ENCODE assay signal across 26 cellular contexts in genomic region chr3:189500798-189501495, GRCh38.
"Had no signal": no experiment of that assay in that cellular context is flagged by ENCODE, and none has a peak within 500 bp of the region (broad histone marks: within the 10 kb centered on the region; RNA-seq: fewer than 3 reads in every experiment).

No MANE protein-coding gene starts in this region.

- H3K9me3 Mint-ChIP-seq: neural crest cell had no signal

- H3K27me3 Mint-ChIP-seq: effector memory CD8-positive, alpha-beta T cell; stimulated activated naive B cell treated with anti-CD40 and anti-IgM and Interleukin-4, amounts not matched to agents 10 μg/mL and 1 μg/mL and 100 μg/mL, for 72 hours had no signal

- H3K27ac ChIP-seq: colonic mucosa, dorsolateral prefrontal cortex, testis, uterus, VCaP had no signal

- H3K27me3 ChIP-seq: colonic mucosa, testis, uterus had no signal

- H3K4me3 ChIP-seq: colonic mucosa, dorsolateral prefrontal cortex, mucosa of descending colon, smooth muscle cell, testis, uterus had no signal

- H3K4me3 Mint-ChIP-seq: effector memory CD8-positive, alpha-beta T cell; neural crest cell; stimulated activated naive B cell treated with anti-CD40 and anti-IgM and Interleukin-4, amounts not matched to agents 10 μg/mL and 1 μg/mL and 100 μg/mL, for 72 hours; T-helper 2 cell treated with Interferon-gamma antibody and Interleukin-4, amounts not matched to agents 5 μg/mL and 100 μg/mL, for 36 hours had no signal

- H3K4me1 Mint-ChIP-seq: neural crest cell had no signal

- H3K27ac Mint-ChIP-seq: stimulated activated naive B cell treated with anti-CD40 and anti-IgM and Interleukin-4, amounts not matched to agents 10 μg/mL and 1 μg/mL and 100 μg/mL, for 72 hours; T-helper 2 cell treated with Interferon-gamma antibody and Interleukin-4, amounts not matched to agents 5 μg/mL and 100 μg/mL, for 36 hours had no signal

- DNase-seq: activated CD4-positive, alpha-beta T cell treated with anti-CD3 and anti-CD28 coated beads, Interleukin-2, amount 50 U/mL, for 48 hours; activated CD4-positive, CD25-positive, alpha-beta regulatory T cell treated with anti-CD3 and anti-CD28 coated beads, Interleukin-2, amount 50 U/mL, for 72 hours; activated CD8-positive, alpha-beta memory T cell treated with anti-CD3 and anti-CD28 coated beads, Interleukin-2, amount 50 U/mL, for 48 hours; activated naive CD4-positive, alpha-beta T cell treated with Interleukin-2 at 50 U/mL for 16 hours; activated T-cell treated with anti-CD3 and anti-CD28 coated beads, Interleukin-2, amount 50 U/mL, for 48 hours; amygdala; colonic mucosa; dorsolateral prefrontal cortex; effector memory CD8-positive, alpha-beta T cell; foreskin melanocyte; hypothalamus; mesendoderm; mucosa of descending colon; occipital lobe; stimulated activated CD4-positive, alpha-beta T cell treated with anti-CD3 and anti-CD28 coated beads, Interleukin-15, amount 100 ng/mL, for 24 hours; stimulated activated CD8-positive, alpha-beta memory T cell treated with anti-CD3 and anti-CD28 coated beads, Interleukin-4, amount 100 ng/mL, for 48 hours; stimulated activated naive B cell treated with anti-CD40 and anti-IgM and Interleukin-4, amounts not matched to agents 10 μg/mL and 1 μg/mL and 100 μg/mL, for 72 hours; testis; trophoblast cell; uterus had no signal

- H3K9me3 ChIP-seq: colonic mucosa, mucosa of descending colon, testis, uterus had no signal

- H3K36me3 ChIP-seq: colonic mucosa, uterus had no signal

- H3K4me1 ChIP-seq: colonic mucosa, testis, uterus had no signal

- ATAC-seq: effector memory CD8-positive, alpha-beta T cell; esophagus mucosa; mucosa of descending colon; sciatic nerve; stimulated activated naive B cell treated with anti-CD40 and anti-IgM and Interleukin-4, amounts not matched to agents 10 μg/mL and 1 μg/mL and 100 μg/mL, for 72 hours had no signal
